In the genomic region with DNA sequence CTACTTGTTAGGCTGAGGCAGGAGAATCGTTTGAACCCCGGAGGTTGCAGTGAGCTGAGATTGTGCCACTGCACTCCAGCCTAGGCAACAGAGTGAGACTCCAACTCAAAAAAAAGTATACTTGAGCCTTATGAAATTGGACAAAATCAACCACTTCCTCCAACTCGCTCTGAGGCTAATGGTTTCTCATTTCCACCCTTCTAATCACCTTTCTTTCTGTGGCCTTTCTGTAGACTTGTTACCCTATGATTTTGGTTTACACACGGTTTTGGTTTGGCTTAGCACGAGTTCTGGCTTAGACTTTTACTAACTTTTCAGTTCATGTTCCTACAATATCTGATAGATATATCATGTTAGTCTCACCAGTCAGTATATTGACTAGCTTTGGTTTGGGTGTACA, we compare ENCODE assay signal across 1 cellular context.
TF ChIP-seq lines count a peak whose summit lies in the region.

No MANE protein-coding gene starts in this region.

TF ChIP-seq in GM12878, 131 proteins besides CTCF, POLR2A, EP300 and RAD21 (continued from another document):
- TF ChIP-seq, protein P1, sequence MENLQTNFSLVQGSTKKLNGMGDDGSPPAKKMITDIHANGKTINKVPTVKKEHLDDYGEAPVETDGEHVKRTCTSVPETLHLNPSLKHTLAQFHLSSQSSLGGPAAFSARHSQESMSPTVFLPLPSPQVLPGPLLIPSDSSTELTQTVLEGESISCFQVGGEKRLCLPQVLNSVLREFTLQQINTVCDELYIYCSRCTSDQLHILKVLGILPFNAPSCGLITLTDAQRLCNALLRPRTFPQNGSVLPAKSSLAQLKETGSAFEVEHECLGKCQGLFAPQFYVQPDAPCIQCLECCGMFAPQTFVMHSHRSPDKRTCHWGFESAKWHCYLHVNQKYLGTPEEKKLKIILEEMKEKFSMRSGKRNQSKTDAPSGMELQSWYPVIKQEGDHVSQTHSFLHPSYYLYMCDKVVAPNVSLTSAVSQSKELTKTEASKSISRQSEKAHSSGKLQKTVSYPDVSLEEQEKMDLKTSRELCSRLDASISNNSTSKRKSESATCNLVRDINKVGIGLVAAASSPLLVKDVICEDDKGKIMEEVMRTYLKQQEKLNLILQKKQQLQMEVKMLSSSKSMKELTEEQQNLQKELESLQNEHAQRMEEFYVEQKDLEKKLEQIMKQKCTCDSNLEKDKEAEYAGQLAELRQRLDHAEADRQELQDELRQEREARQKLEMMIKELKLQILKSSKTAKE (IDR thresholded peaks at IDR 0.05; ENCODE audit: low read depth, poor library complexity, severe bottlenecking) = no peak
- TF ChIP-seq CBX3 (IDR thresholded peaks at IDR 0.05; ENCODE audit: borderline replicate concordance, low read depth) (no peak), MEF2A (IDR thresholded peaks at IDR 0.05; ENCODE audit: insufficient read depth, low read depth, low read length) (no peak), SMAD5 (IDR thresholded peaks at IDR 0.05; ENCODE audit: low read depth) (no peak), SMARCA5 (IDR thresholded peaks at IDR 0.05) (no peak), BCL11A (IDR thresholded peaks at IDR 0.05; ENCODE audit: low read depth, low read length) (no peak)
- TF ChIP-seq, protein P2, sequence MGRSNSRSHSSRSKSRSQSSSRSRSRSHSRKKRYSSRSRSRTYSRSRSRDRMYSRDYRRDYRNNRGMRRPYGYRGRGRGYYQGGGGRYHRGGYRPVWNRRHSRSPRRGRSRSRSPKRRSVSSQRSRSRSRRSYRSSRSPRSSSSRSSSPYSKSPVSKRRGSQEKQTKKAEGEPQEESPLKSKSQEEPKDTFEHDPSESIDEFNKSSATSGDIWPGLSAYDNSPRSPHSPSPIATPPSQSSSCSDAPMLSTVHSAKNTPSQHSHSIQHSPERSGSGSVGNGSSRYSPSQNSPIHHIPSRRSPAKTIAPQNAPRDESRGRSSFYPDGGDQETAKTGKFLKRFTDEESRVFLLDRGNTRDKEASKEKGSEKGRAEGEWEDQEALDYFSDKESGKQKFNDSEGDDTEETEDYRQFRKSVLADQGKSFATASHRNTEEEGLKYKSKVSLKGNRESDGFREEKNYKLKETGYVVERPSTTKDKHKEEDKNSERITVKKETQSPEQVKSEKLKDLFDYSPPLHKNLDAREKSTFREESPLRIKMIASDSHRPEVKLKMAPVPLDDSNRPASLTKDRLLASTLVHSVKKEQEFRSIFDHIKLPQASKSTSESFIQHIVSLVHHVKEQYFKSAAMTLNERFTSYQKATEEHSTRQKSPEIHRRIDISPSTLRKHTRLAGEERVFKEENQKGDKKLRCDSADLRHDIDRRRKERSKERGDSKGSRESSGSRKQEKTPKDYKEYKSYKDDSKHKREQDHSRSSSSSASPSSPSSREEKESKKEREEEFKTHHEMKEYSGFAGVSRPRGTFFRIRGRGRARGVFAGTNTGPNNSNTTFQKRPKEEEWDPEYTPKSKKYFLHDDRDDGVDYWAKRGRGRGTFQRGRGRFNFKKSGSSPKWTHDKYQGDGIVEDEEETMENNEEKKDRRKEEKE (IDR thresholded peaks at IDR 0.05) = no peak
